14 cellular contexts compared by ENCODE assay signal in the genomic region with DNA sequence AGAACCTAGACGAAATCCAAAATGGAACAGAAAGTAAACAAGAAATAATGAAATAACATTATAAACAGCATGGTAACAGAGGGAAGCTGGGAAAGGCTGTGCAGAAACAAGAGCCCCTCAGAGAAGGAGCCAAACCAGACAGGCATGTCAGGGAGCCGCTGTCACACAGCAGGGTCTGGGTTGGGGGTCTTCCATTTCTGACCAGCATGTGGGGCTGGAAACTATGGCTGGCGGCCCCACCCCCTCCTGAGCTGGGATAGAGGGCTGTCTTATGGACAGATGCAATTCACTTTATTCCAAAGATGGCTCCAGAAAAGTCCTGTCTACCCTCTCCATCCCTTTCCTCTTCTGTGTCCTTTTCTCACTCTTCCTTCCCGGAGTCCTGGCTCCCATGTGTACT. TPM values are rescaled to one million over a fixed set of nuclear protein-coding genes. Genes with fewer than 3 reads are reported as not detected.
A peak's percentile ranks its signal among the peaks of the same experiment; 100 is the strongest.
DNase-seq lines count a peak whose midpoint lies in the region; ATAC-seq and TF ChIP-seq lines count a peak whose summit lies in the region.
"Had no signal": no experiment of that assay in that cellular context is flagged by ENCODE, and none has a peak within 500 bp of the region (broad histone marks: within the 10 kb centered on the region; RNA-seq: fewer than 3 reads in every experiment).

No MANE protein-coding gene starts in this region.

- DNase-seq in activated naive CD4-positive, alpha-beta T cell treated with anti-CD3 and anti-CD28 coated beads for 36 hours, result no peak
- no peak for DNase-seq in activated naive CD4-positive, alpha-beta T cell treated with Interleukin-2 at 50 U/mL for 16 hours
- no peak for DNase-seq in SJSA1 (ENCODE audit: low read depth in 1 of 2, low spot score in 2 of 2)
- DNase-seq in esophagus squamous epithelium (lab: John Stamatoyannopoulos, UW), result no peak
- no peak for DNase-seq in upper lobe of right lung
- no peak for DNase-seq in stimulated activated CD4-positive, alpha-beta T cell treated with anti-CD3 and anti-CD28 coated beads, Interleukin-4, amount 100 ng/mL, for 1 hour
- DNase-seq: heart right ventricle, NCI-H1417 treated with DMSO at 0.1 percent for 48 hours had no signal

- H3K36me3 ChIP-seq in SJSA1 (peaks cover 40% of the 10 kb centered on the region), esophagus squamous epithelium (peaks cover 0 to 91% (median 13%) of the 10 kb centered on the region in 3 donors), upper lobe of right lung (peaks cover 85% of the 10 kb centered on the region)

- H3K36me3 Mint-ChIP-seq in activated naive CD4-positive, alpha-beta T cell treated with anti-CD3 and anti-CD28 coated beads for 36 hours (ENCODE audit: low read depth), result peaks cover 18% of the 10 kb centered on the region

- intact Hi-C loops in activated naive CD4-positive, alpha-beta T cell treated with anti-CD3 and anti-CD28 coated beads for 36 hours (cut with micrococcal nuclease), result loop anchor here (2.0 to 5.0 kb wide), 4 partner anchors 49 to 348 kb away; a partner anchor contains a TSS
- intact Hi-C loops in esophagus squamous epithelium (cut with DNase I) (loop anchor here (10.0 kb wide), 1 partner anchor 102 kb away; no protein-coding TSS in a partner anchor), upper lobe of right lung (cut with DNase I) (loop anchor here (5.0 kb wide), 1 partner anchor 74 kb away; a partner anchor contains a TSS)

- 66 to 75% methylated on average over 4 of the region's 4 CpGs for WGBS in esophagus squamous epithelium, 2 donors

- H3K4me1 Mint-ChIP-seq in activated naive CD4-positive, alpha-beta T cell treated with anti-CD3 and anti-CD28 coated beads for 36 hours (ENCODE audit: low read depth), result peaks cover 40% of the 10 kb centered on the region

- TF ChIP-seq POLR2A in esophagus squamous epithelium (IDR thresholded peaks at IDR 0.05) (no peak), GM18505 (IDR thresholded peaks at IDR 0.05; ENCODE audit: borderline replicate concordance, extremely low read depth, insufficient read depth, insufficient read length) (no peak)

- CTCF ChIA-PET in activated naive CD4-positive, alpha-beta T cell treated with anti-CD3 and anti-CD28 coated beads for 36 hours (lab: Charles Lee), result interaction anchor here (0.5 to 3.9 kb wide), 5 partner anchors 28 to 134 kb away, joined by 3 to 18 read pairs (median 3); a partner anchor contains a TSS

- H3K9me3 Mint-ChIP-seq in activated naive CD4-positive, alpha-beta T cell treated with anti-CD3 and anti-CD28 coated beads for 36 hours, result no peaks in the 10 kb centered on the region

- H3K4me3 ChIP-seq in SJSA1 (no peak overlapping the region), esophagus squamous epithelium (no peak overlapping the region), upper lobe of right lung (no peak overlapping the region)

- ATAC-seq in upper lobe of right lung (no peak), GM18505 (IDR thresholded peaks at IDR 0.05; ENCODE audit: unreplicated experiment) (no peak), GM21529 (IDR thresholded peaks at IDR 0.05; ENCODE audit: unreplicated experiment) (no peak)
- ATAC-seq: heart right ventricle had no signal

- no peaks in the 10 kb centered on the region for H3K27me3 ChIP-seq in SJSA1 (replicated peaks)
- no peaks in the 10 kb centered on the region for H3K27me3 ChIP-seq in esophagus squamous epithelium
- no peaks in the 10 kb centered on the region for H3K27me3 ChIP-seq in upper lobe of right lung
- H3K27me3 ChIP-seq: heart right ventricle had no signal

- H3K4me1 ChIP-seq in SJSA1 (replicated peaks) (peaks cover 39% of the 10 kb centered on the region), esophagus squamous epithelium (peaks cover under 1 to 60% (median 21%) of the 10 kb centered on the region in 3 donors), upper lobe of right lung (peaks cover 19% of the 10 kb centered on the region)

- H3K4me3 Mint-ChIP-seq in activated naive CD4-positive, alpha-beta T cell treated with anti-CD3 and anti-CD28 coated beads for 36 hours, result peak overlapping the region; percentile 5

- TF ChIP-seq CTCF in esophagus squamous epithelium (IDR thresholded peaks at IDR 0.05) (no peak), upper lobe of right lung (IDR thresholded peaks at IDR 0.05) (no peak)

- H3K27ac Mint-ChIP-seq in activated naive CD4-positive, alpha-beta T cell treated with anti-CD3 and anti-CD28 coated beads for 36 hours, result peak overlapping the region; percentile 71

- H3K9me3 ChIP-seq in SJSA1 (replicated peaks) (no peaks in the 10 kb centered on the region), esophagus squamous epithelium (no peaks in the 10 kb centered on the region), upper lobe of right lung (no peaks in the 10 kb centered on the region)
- H3K9me3 ChIP-seq: heart right ventricle had no signal

- H3K27ac ChIP-seq in SJSA1 (peak overlapping the region; percentile 37), esophagus squamous epithelium (peak overlapping the region in 3 of 4 donors; percentile 16 to 25 (median 24)), upper lobe of right lung (peak overlapping the region; percentile 24)

- H3K27me3 Mint-ChIP-seq in activated naive CD4-positive, alpha-beta T cell treated with anti-CD3 and anti-CD28 coated beads for 36 hours (ENCODE audit: low read depth), result no peaks in the 10 kb centered on the region

RNA-seq across cellular contexts. Expression of a gene that starts 27.3 kb away (rescaled TPM):
- total RNA-seq in activated naive CD4-positive, alpha-beta T cell treated with anti-CD3 and anti-CD28 coated beads for 36 hours, result 10 to 100 TPM; 24.2 to 24.5 TPM
- total RNA-seq in SJSA1 (2014; rRNA removed; shearing (Covaris generic)), result 33.7 and 47.6 TPM in 2 replicates
- total RNA-seq in esophagus squamous epithelium (10 to 100 TPM; 18.6 to 34.9 (median 23.1) TPM), upper lobe of right lung (57.9 TPM)

RNA-seq across cellular contexts. Expression of a gene that starts 38.5 kb away (rescaled TPM):
- total RNA-seq in activated naive CD4-positive, alpha-beta T cell treated with anti-CD3 and anti-CD28 coated beads for 36 hours, result 10 to 100 TPM; 42.8 to 44.0 TPM
- 46.2 and 83.6 TPM in 2 replicates for total RNA-seq in SJSA1 (2014; rRNA removed; shearing (Covaris generic))
- total RNA-seq in esophagus squamous epithelium (10 to 100 TPM; 13.4 to 35.4 (median 28.7) TPM), upper lobe of right lung (15.7 TPM)

RNA-seq across cellular contexts. Expression of a gene that starts 41.5 kb away (rescaled TPM):
- total RNA-seq in activated naive CD4-positive, alpha-beta T cell treated with anti-CD3 and anti-CD28 coated beads for 36 hours, result under 1 TPM; 0.24 to 0.27 TPM
- not detected in 2 replicates for total RNA-seq in SJSA1 (2014; rRNA removed; shearing (Covaris generic))
- total RNA-seq in esophagus squamous epithelium, result 1 to 10 TPM; 1.0 to 8.4 (median 2.2) TPM
- total RNA-seq in upper lobe of right lung, result 3.4 TPM
- total RNA-seq: dermis blood vessel endothelial cell, G401, lung microvascular endothelial cell, renal cortical epithelial cell had no signal
